4 cellular contexts compared by ENCODE assay signal in genomic region chr12:8228607-8229006, GRCh38. TPM values are rescaled to one million over a fixed set of nuclear protein-coding genes. Genes with fewer than 3 reads are reported as not detected.
"Had no signal": no experiment of that assay in that cellular context is flagged by ENCODE, and none has a peak within 500 bp of the region (broad histone marks: within the 10 kb centered on the region; RNA-seq: fewer than 3 reads in every experiment).

No MANE protein-coding gene starts in this region.

RNA-seq across cellular contexts. Expression of gene FAM90A1, which starts 1.2 kb away (rescaled TPM):
- total RNA-seq: GM23248, H4, HT-29, IMR-90 had no signal
